In genomic region chr3:68972358-68972979, GRCh38 we compare ENCODE assay signal across 8 cellular contexts. TPM values are rescaled to one million over a fixed set of nuclear protein-coding genes. Genes with fewer than 3 reads are reported as not detected.
DNase-seq lines count a peak whose midpoint lies in the region; ATAC-seq and TF ChIP-seq lines count a peak whose summit lies in the region.

No MANE protein-coding gene starts in this region.

- H3K9ac ChIP-seq in mammary epithelial cell (ENCODE audit: insufficient read depth, low read length) = no peak overlapping the region

- H3K4me3 ChIP-seq in mammary epithelial cell (replicated peaks in 1 of 3; ENCODE audit: insufficient read depth in 1 of 3, low read depth in 2 of 3, low read length in 3 of 3) = no peak overlapping the region

- ATAC-seq in GM21423 (IDR thresholded peaks at IDR 0.05; ENCODE audit: unreplicated experiment) (peak; percentile 63), left lobe of liver (peak; percentile 90), HG03469 (IDR thresholded peaks at IDR 0.05; ENCODE audit: unreplicated experiment) (no peak)

- dilution Hi-C loops in mammary epithelial cell (cut with HindIII; ENCODE audit: low sequenced_read_pairs) = no loop called here

- peaks cover 12% of the 10 kb centered on the region for H3K36me3 ChIP-seq in mammary epithelial cell (ENCODE audit: insufficient read depth, low read length)

- WGBS in mammary epithelial cell (ENCODE audit: low coverage, missing lambda C conversion rate) = 43% methylated on average over 11 of the region's 11 CpGs

- H2AFZ ChIP-seq in mammary epithelial cell (ENCODE audit: low read depth, low read length) = no peak overlapping the region

- no peaks in the 10 kb centered on the region for H3K79me2 ChIP-seq in mammary epithelial cell (ENCODE audit: insufficient read depth, low read length)

- peak; percentile 80 to 86 for TF ChIP-seq CTCF in mammary epithelial cell (conservative IDR thresholded peaks at IDR 0.05 in 1 of 2, IDR thresholded peaks at IDR 0.05 in 1 of 2; ENCODE audit: extremely low read depth in 1 of 2, insufficient read depth in 1 of 2, low read depth in 1 of 2, low read length in 2 of 2)

- no peaks in the 10 kb centered on the region for H4K20me1 ChIP-seq in mammary epithelial cell (ENCODE audit: insufficient read depth, low read length)

- intact Hi-C loops in mammary epithelial cell (cut with micrococcal nuclease) = loop anchor here (5.0 kb wide), 2 partner anchors 80 to 1860 kb away; no protein-coding TSS in a partner anchor

- no peak overlapping the region for H3K4me2 ChIP-seq in mammary epithelial cell (ENCODE audit: insufficient read depth, low read depth, low read length)

- peaks cover 6% of the 10 kb centered on the region for H3K27me3 ChIP-seq in mammary epithelial cell (ENCODE audit: insufficient read depth, low read length)

- in situ Hi-C loops in mammary epithelial cell (cut with MboI; ENCODE audit: low sequenced_read_pairs in 2 of 2) = no loop called here

- H3K9me3 ChIP-seq in mammary epithelial cell (replicated peaks; ENCODE audit: insufficient read depth, low read length) = no peaks in the 10 kb centered on the region

- no TSS peak for BruUV-seq in mammary epithelial cell (replicated peaks; lab: Mats Ljungman, UMichigan)

- DNase-seq in EH (ENCODE audit: low read depth) (peak; percentile 62), LHCN-M2 (ENCODE audit: low read depth) (peak; percentile 51), SKM-1 (lab: John Stamatoyannopoulos, UW; ENCODE audit: unreplicated experiment) (peak; percentile 9), mammary epithelial cell (peak; percentile 38), left lobe of liver (ENCODE audit: low spot score) (peak; percentile 52)
- peak; percentile 70 for DNase-seq in stimulated activated CD8-positive, alpha-beta memory T cell treated with anti-CD3 and anti-CD28 coated beads, Interleukin-4, amount 100 ng/mL, for 48 hours

- CTCF ChIA-PET in mammary epithelial cell (lab: Charles Lee; ENCODE audit: low non-redundant PET) = interaction anchor here (0.6 kb wide), 1 partner anchor 1998 kb away, joined by 3 read pairs; no protein-coding TSS in a partner anchor

- H3K27ac ChIP-seq in mammary epithelial cell (ENCODE audit: insufficient read depth, low read depth, low read length) = no peak overlapping the region

- no peaks in the 10 kb centered on the region for H3K4me1 ChIP-seq in mammary epithelial cell (ENCODE audit: insufficient read depth, low read length)

RNA-seq across cellular contexts. Expression of gene TAFA4, which starts 40.1 kb away (rescaled TPM):
- not detected in 2 replicates for total RNA-seq in LHCN-M2 (2014; rRNA removed)
- not detected for polyA plus RNA-seq in LHCN-M2 (2012)
- not detected for total RNA-seq in mammary epithelial cell
- not detected for polyA plus RNA-seq in mammary epithelial cell
- polyA minus RNA-seq in mammary epithelial cell = not detected
- not detected for total RNA-seq in left lobe of liver

RNA-seq across cellular contexts. Expression of gene EOGT, which starts 41.0 kb away (rescaled TPM):
- total RNA-seq in LHCN-M2 (2014; rRNA removed) = 51.0 and 58.0 TPM in 2 replicates
- 14.7 TPM for polyA plus RNA-seq in LHCN-M2 (2012)
- 100 to 1,000 TPM in 1 of 2 donors, 10 to 100 TPM in 1; 52.4 to 194 TPM for total RNA-seq in mammary epithelial cell
- polyA plus RNA-seq in mammary epithelial cell = 28.8 TPM
- 38.8 TPM for polyA minus RNA-seq in mammary epithelial cell
- 4.3 TPM for total RNA-seq in left lobe of liver

Comparison
In these comparisons a context has a peak if more than half of its experiments do, and no peak if none do; other contexts are left out.
1. DNase-seq: peak in every context shown above with its lines; median percentile 70 in stimulated activated CD8-positive, alpha-beta memory T cell treated with anti-CD3 and anti-CD28 coated beads, Interleukin-4, amount 100 ng/mL, for 48 hours; 62 in EH; 52 in left lobe of liver; 51 in LHCN-M2; 38 in mammary epithelial cell; 9 in SKM-1.